11 cellular contexts compared by ENCODE assay signal in genomic region chr6:155143610-155144106, GRCh38.
DNase-seq lines count a peak whose midpoint lies in the region; ATAC-seq and TF ChIP-seq lines count a peak whose summit lies in the region.
"Had no signal": no experiment of that assay in that cellular context is flagged by ENCODE, and none has a peak within 500 bp of the region (broad histone marks: within the 10 kb centered on the region; RNA-seq: fewer than 3 reads in every experiment).

No MANE protein-coding gene starts in this region.

- no peaks in the 10 kb centered on the region for H3K9me3 Mint-ChIP-seq in T-helper 2 cell treated with Interferon-gamma antibody and Interleukin-4, amounts not matched to agents 5 μg/mL and 100 μg/mL, for 36 hours
- no peaks in the 10 kb centered on the region for H3K9me3 Mint-ChIP-seq in activated B cell treated with CpG ODN at 0.5 μM for 24 hours

- H3K9me3 ChIP-seq in stomach (no peaks in the 10 kb centered on the region), BE2C (no peaks in the 10 kb centered on the region)

- CTCF ChIA-PET in activated B cell treated with CpG ODN at 0.5 μM for 24 hours (lab: Charles Lee) = no interaction called here

- no peak for TF ChIP-seq CTCF in activated B cell treated with CpG ODN at 0.5 μM for 24 hours (IDR thresholded peaks at IDR 0.05)
- no peak for TF ChIP-seq CTCF in foreskin keratinocyte (conservative IDR thresholded peaks at IDR 0.05)
- no peak for TF ChIP-seq CTCF in stomach (IDR thresholded peaks at IDR 0.05)
- TF ChIP-seq CTCF in GM10266 (IDR thresholded peaks at IDR 0.05; ENCODE audit: control insufficient read depth, insufficient read depth, low read depth, missing control alignments) = no peak
- TF ChIP-seq CTCF in BE2C (IDR thresholded peaks at IDR 0.05; ENCODE audit: low read depth, low read length) = no peak

- peak overlapping the region; percentile 7 to 21 (median 12) for H3K4me3 ChIP-seq in stomach
- H3K4me3 ChIP-seq in BE2C (ENCODE audit: low read depth, low read length) = no peak overlapping the region

- H3K36me3 ChIP-seq in stomach = peaks cover 0 to 6% (median 0%) of the 10 kb centered on the region in 4 donors
- no peaks in the 10 kb centered on the region for H3K36me3 ChIP-seq in BE2C

- no peak for TF ChIP-seq POLR2A in stomach (IDR thresholded peaks at IDR 0.05)

- POLR2A ChIA-PET in activated B cell treated with CpG ODN at 0.5 μM for 24 hours (lab: Charles Lee) = no interaction called here

- H3K4me1 Mint-ChIP-seq in T-helper 2 cell treated with Interferon-gamma antibody and Interleukin-4, amounts not matched to agents 5 μg/mL and 100 μg/mL, for 36 hours (ENCODE audit: low read depth) = peaks cover 31% of the 10 kb centered on the region
- peaks cover 18% of the 10 kb centered on the region for H3K4me1 Mint-ChIP-seq in activated B cell treated with CpG ODN at 0.5 μM for 24 hours

- whole genome bisulfite sequencing in stomach, 5 donors = 24 to 47% (median 42%) methylated on average over 6 of the region's 6 CpGs

- peak overlapping the region; percentile 78 for H3K4me3 Mint-ChIP-seq in T-helper 2 cell treated with Interferon-gamma antibody and Interleukin-4, amounts not matched to agents 5 μg/mL and 100 μg/mL, for 36 hours
- peak overlapping the region; percentile 71 for H3K4me3 Mint-ChIP-seq in activated B cell treated with CpG ODN at 0.5 μM for 24 hours

- intact Hi-C loops in activated B cell treated with CpG ODN at 0.5 μM for 24 hours (cut with micrococcal nuclease) = no loop called here
- intact Hi-C loops in stomach (cut with DNase I; ENCODE audit: low total_unique reads) = no loop called here

- no peak for DNase-seq in T-helper 2 cell treated with Interferon-gamma antibody and Interleukin-4, amounts not matched to agents 5 μg/mL and 100 μg/mL, for 36 hours (ENCODE audit: low spot score)
- no peak for DNase-seq in T-helper 2 cell
- DNase-seq in activated B cell treated with CpG ODN at 0.5 μM for 24 hours = no peak
- DNase-seq in foreskin keratinocyte = no peak
- no peak for DNase-seq in stomach
- no peak for DNase-seq in GM10266 (ENCODE audit: extremely low spot score)
- no peak for DNase-seq in BE2C
- DNase-seq: caudate nucleus, left ventricle myocardium superior, T1000 had no signal

- peak overlapping the region; percentile 93 for H3K27ac Mint-ChIP-seq in T-helper 2 cell treated with Interferon-gamma antibody and Interleukin-4, amounts not matched to agents 5 μg/mL and 100 μg/mL, for 36 hours
- no peak overlapping the region for H3K27ac Mint-ChIP-seq in activated B cell treated with CpG ODN at 0.5 μM for 24 hours

- peaks cover 16% of the 10 kb centered on the region for H3K36me3 Mint-ChIP-seq in T-helper 2 cell treated with Interferon-gamma antibody and Interleukin-4, amounts not matched to agents 5 μg/mL and 100 μg/mL, for 36 hours (ENCODE audit: low read depth)
- H3K36me3 Mint-ChIP-seq in activated B cell treated with CpG ODN at 0.5 μM for 24 hours (ENCODE audit: low read depth) = no peaks in the 10 kb centered on the region

- H3K27me3 Mint-ChIP-seq in T-helper 2 cell treated with Interferon-gamma antibody and Interleukin-4, amounts not matched to agents 5 μg/mL and 100 μg/mL, for 36 hours (ENCODE audit: low read depth) = no peaks in the 10 kb centered on the region
- no peaks in the 10 kb centered on the region for H3K27me3 Mint-ChIP-seq in activated B cell treated with CpG ODN at 0.5 μM for 24 hours

- no peak for ATAC-seq in activated B cell treated with CpG ODN at 0.5 μM for 24 hours (ENCODE audit: low read depth)
- no peak for ATAC-seq in foreskin keratinocyte
- no peak for ATAC-seq in GM18858 (IDR thresholded peaks at IDR 0.05; ENCODE audit: unreplicated experiment)
- ATAC-seq: left ventricle myocardium superior had no signal

- H3K27ac ChIP-seq in foreskin keratinocyte (peak overlapping the region; percentile 46), stomach (peak overlapping the region in 3 of 5 donors; percentile 36 to 72 (median 54))

- no peak for TF ChIP-seq EP300 in stomach (IDR thresholded peaks at IDR 0.05)

- H3K27me3 ChIP-seq in foreskin keratinocyte = no peaks in the 10 kb centered on the region
- no peaks in the 10 kb centered on the region for H3K27me3 ChIP-seq in stomach
- H3K27me3 ChIP-seq in BE2C = no peaks in the 10 kb centered on the region

- H3K4me1 ChIP-seq in foreskin keratinocyte = no peaks in the 10 kb centered on the region
- H3K4me1 ChIP-seq in stomach = peaks cover 15 to 29% (median 20%) of the 10 kb centered on the region in 4 donors
- no peaks in the 10 kb centered on the region for H3K4me1 ChIP-seq in BE2C
